27 cellular contexts compared by ENCODE assay signal in genomic region chr7:99252166-99252895, GRCh38. TPM values are rescaled to one million over a fixed set of nuclear protein-coding genes. Genes with fewer than 3 reads are reported as not detected.
"Had no signal": no experiment of that assay in that cellular context is flagged by ENCODE, and none has a peak within 500 bp of the region (broad histone marks: within the 10 kb centered on the region; RNA-seq: fewer than 3 reads in every experiment).

No MANE protein-coding gene starts in this region.

- ATAC-seq: effector memory CD8-positive, alpha-beta T cell; left lung had no signal

- H3K27ac ChIP-seq: breast epithelium, epithelial cell of prostate, left lung, tibial nerve had no signal

- H3K9me3 ChIP-seq: breast epithelium, left lung, tibial nerve had no signal

- H3K4me3 ChIP-seq: breast epithelium, left lung, tibial nerve had no signal

- DNase-seq: activated CD4-positive, alpha-beta T cell treated with anti-CD3 and anti-CD28 coated beads for 1 hour; activated CD4-positive, alpha-beta T cell treated with anti-CD3 and anti-CD28 coated beads, Interleukin-2, amount 50 U/mL, for 48 hours; activated gamma-delta T cell; effector memory CD8-positive, alpha-beta T cell; foreskin melanocyte; glutamatergic neuron; hippocampal formation; islet precursor cell; left lung; midbrain; stimulated activated CD4-positive, alpha-beta T cell treated with anti-CD3 and anti-CD28 coated beads, Interleukin-2, amount 100 ng/mL, for 24 hours; stimulated activated naive CD4-positive, alpha-beta T cell treated with Interleukin-2 at 50 U/mL for 16 hours; T1000 had no signal

- H3K4me1 ChIP-seq: breast epithelium, tibial nerve had no signal

- H3K36me3 ChIP-seq: breast epithelium, left lung, tibial nerve had no signal

- H3K27me3 ChIP-seq: breast epithelium, left lung, tibial nerve had no signal

RNA-seq across cellular contexts. Expression of gene MYH16, which starts 20.3 kb away (rescaled TPM):
- total RNA-seq: breast epithelium; cerebellum; fibroblast of lung; left lung; lung microvascular endothelial cell; osteoblast; progenitor cell of endocrine pancreas; skeletal muscle tissue; subcutaneous adipose tissue; T-helper 1 cell treated with Interleukin-12 subunit alpha and Interleukin-12 subunit beta and Interleukin-4 antibody, amounts not matched to agents 30 ng/mL and 1 ng/mL, for 36 hours; tibial nerve had no signal
- polyA plus RNA-seq: adipose tissue, fibroblast of lung, neural cell had no signal

RNA-seq across cellular contexts. Expression of gene KPNA7, which starts 44.4 kb away (rescaled TPM):
- total RNA-seq: astrocyte; cerebellum; fibroblast of lung; lung microvascular endothelial cell; osteoblast; skeletal muscle tissue; subcutaneous adipose tissue; T-helper 1 cell treated with Interleukin-12 subunit alpha and Interleukin-12 subunit beta and Interleukin-4 antibody, amounts not matched to agents 30 ng/mL and 1 ng/mL, for 36 hours had no signal
- polyA plus RNA-seq: fibroblast of lung, neural cell had no signal
